31 cellular contexts compared by ENCODE assay signal in genomic region chr10:115932099-115932498, GRCh38.
"Had no signal": no experiment of that assay in that cellular context is flagged by ENCODE, and none has a peak within 500 bp of the region (broad histone marks: within the 10 kb centered on the region; RNA-seq: fewer than 3 reads in every experiment).

No MANE protein-coding gene starts in this region.

- H3K4me2 ChIP-seq: PC-9 had no signal

- H3K27me3 ChIP-seq: SJCRH30 had no signal

- H2AFZ ChIP-seq: PC-9 had no signal

- H3K36me3 ChIP-seq: SJCRH30 had no signal

- DNase-seq: Karpas-422, KG1, NCI-H1048, NCI-H1092 treated with DMSO at 0.1 percent for 48 hours, NCI-H1105 treated with DMSO at 0.1 percent for 48 hours, NCI-H1417, NCI-H1436, NCI-H146, NCI-H1694, NCI-H187, NCI-H1930, NCI-H2029 treated with DMSO at 0.1 percent for 48 hours, NCI-H2081 treated with DMSO at 0.1 percent for 48 hours, NCI-H2107, NCI-H2171, NCI-H226, NCI-H446 treated with DMSO at 0.1 percent for 48 hours, NCI-H510A, NCI-H524, NCI-H526, NCI-H69, NCI-H748 treated with DMSO at 0.1 percent for 48 hours, PC-9, SHP77, SIG-M5, SJCRH30, SW 1271, T-helper 1 cell had no signal

- H3K27ac ChIP-seq: PC-9, RWPE1, SJCRH30 had no signal

- H3K4me3 ChIP-seq: PC-9, SJCRH30 had no signal

- ATAC-seq: Panc1, Right ventricle myocardium inferior had no signal
